In the genomic region with DNA sequence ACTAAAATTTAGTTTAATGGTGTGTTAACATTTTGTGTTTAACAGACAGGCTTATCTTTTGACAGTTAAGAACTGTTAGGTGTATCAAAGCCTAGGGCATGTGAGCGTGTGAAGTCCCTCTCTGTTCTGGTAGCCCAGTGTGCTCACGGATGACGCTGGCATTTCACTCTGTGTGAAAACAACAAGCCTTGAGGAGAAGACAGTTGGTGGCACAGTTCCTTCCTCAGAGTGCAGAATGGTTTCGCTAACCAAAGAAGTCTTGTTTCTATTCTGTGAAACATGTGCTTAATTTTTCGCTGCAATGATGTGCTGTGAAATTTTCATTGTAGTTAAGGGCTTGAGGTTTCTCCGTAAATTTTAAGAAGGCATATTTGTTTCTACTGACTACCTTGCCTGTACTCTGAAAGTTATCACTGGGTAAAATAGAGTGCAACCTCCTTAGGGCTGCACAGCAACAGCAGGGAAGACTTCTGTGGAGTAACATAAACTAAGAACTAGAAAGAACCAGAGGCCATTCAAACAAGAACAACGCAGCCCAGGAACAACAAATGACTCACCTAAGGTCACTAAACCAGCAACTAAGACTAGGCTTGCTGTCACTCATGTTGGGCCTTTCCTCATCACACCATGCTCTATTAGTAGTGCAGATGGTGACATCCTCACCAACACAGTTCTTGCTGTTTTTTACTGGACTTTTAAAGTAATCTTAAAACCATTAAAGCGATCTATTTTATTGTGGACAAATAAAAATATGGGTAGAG, we compare ENCODE assay signal across 9 cellular contexts. TPM values are rescaled to one million over a fixed set of nuclear protein-coding genes. Genes with fewer than 3 reads are reported as not detected.
DNase-seq lines count a peak whose midpoint lies in the region; ATAC-seq, FAIRE-seq and TF ChIP-seq lines count a peak whose summit lies in the region.
"Had no signal": no experiment of that assay in that cellular context is flagged by ENCODE, and none has a peak within 500 bp of the region (broad histone marks: within the 10 kb centered on the region; RNA-seq: fewer than 3 reads in every experiment).

No MANE protein-coding gene starts in this region.

- peak overlapping the region; percentile 88 for H3K27ac Mint-ChIP-seq in activated CD8-positive, alpha-beta memory T cell treated with anti-CD3 and anti-CD28 coated beads, Interleukin-2, amount 10 ng/mL, durations not matched to agents 7 days and 5 days
- peak overlapping the region; percentile 23 for H3K27ac Mint-ChIP-seq in astrocyte (ENCODE audit: unreplicated experiment)

- FAIRE-seq in astrocyte (lab: Jason Lieb, UNC) = no peak
- FAIRE-seq: endothelial cell of umbilical vein had no signal

- H3K9me3 Mint-ChIP-seq in activated CD8-positive, alpha-beta memory T cell treated with anti-CD3 and anti-CD28 coated beads, Interleukin-2, amount 10 ng/mL, durations not matched to agents 7 days and 5 days (ENCODE audit: low read depth) = peaks cover 3% of the 10 kb centered on the region
- H3K9me3 Mint-ChIP-seq in astrocyte (ENCODE audit: unreplicated experiment) = no peaks in the 10 kb centered on the region

- peaks cover 17% of the 10 kb centered on the region for H3K36me3 ChIP-seq in astrocyte (ENCODE audit: insufficient read depth, low read length)

- peaks cover 40% of the 10 kb centered on the region for H3K4me1 Mint-ChIP-seq in activated CD8-positive, alpha-beta memory T cell treated with anti-CD3 and anti-CD28 coated beads, Interleukin-2, amount 10 ng/mL, durations not matched to agents 7 days and 5 days
- H3K4me1 Mint-ChIP-seq in astrocyte (ENCODE audit: low read depth, unreplicated experiment) = peaks cover 15% of the 10 kb centered on the region

- no peaks in the 10 kb centered on the region for H3K79me2 ChIP-seq in astrocyte (ENCODE audit: insufficient read depth, low read length)

- no peak overlapping the region for H3K4me2 ChIP-seq in astrocyte (ENCODE audit: low read length)

- TF ChIP-seq CTCF in astrocyte (IDR thresholded peaks at IDR 0.05; ENCODE audit: insufficient read depth, low read depth, low read length) = no peak

- no peaks in the 10 kb centered on the region for H3K4me1 ChIP-seq in astrocyte (ENCODE audit: insufficient read depth, low read length)

- no peak overlapping the region for H3K9ac ChIP-seq in astrocyte (ENCODE audit: low read length)

- peaks cover 47% of the 10 kb centered on the region for H3K36me3 Mint-ChIP-seq in activated CD8-positive, alpha-beta memory T cell treated with anti-CD3 and anti-CD28 coated beads, Interleukin-2, amount 10 ng/mL, durations not matched to agents 7 days and 5 days
- peaks cover 12% of the 10 kb centered on the region for H3K36me3 Mint-ChIP-seq in astrocyte (ENCODE audit: low read depth, unreplicated experiment)

- H4K20me1 ChIP-seq in astrocyte (ENCODE audit: insufficient read depth, low read length) = peaks cover 19% of the 10 kb centered on the region

- H3K27ac ChIP-seq in astrocyte (ENCODE audit: low read depth, low read length) = no peak overlapping the region

- ATAC-seq in activated CD8-positive, alpha-beta memory T cell treated with anti-CD3 and anti-CD28 coated beads, Interleukin-2, amount 10 ng/mL, durations not matched to agents 7 days and 5 days = peak; percentile 74
- ATAC-seq in HG03103 (IDR thresholded peaks at IDR 0.05; ENCODE audit: low read depth, unreplicated experiment) = peak; percentile 78
- peak; percentile 38 for ATAC-seq in stimulated activated naive CD8-positive, alpha-beta T cell treated with anti-CD3 and anti-CD28 coated beads, Interleukin-15, Interleukin-2, amounts not matched to agents 100 U/mL and 50 U/mL, for 24 hours
- no peak for ATAC-seq in GM19328 (IDR thresholded peaks at IDR 0.05; ENCODE audit: unreplicated experiment)

- no peak for DNase-seq in activated CD8-positive, alpha-beta memory T cell treated with anti-CD3 and anti-CD28 coated beads, Interleukin-2, amount 10 ng/mL, durations not matched to agents 7 days and 5 days
- DNase-seq in activated CD8-positive, alpha-beta memory T cell treated with anti-CD3 and anti-CD28 coated beads, Interleukin-2, amount 50 U/mL, for 48 hours = no peak
- DNase-seq in astrocyte (ENCODE audit: low read depth) = no peak
- DNase-seq in stimulated activated naive CD8-positive, alpha-beta T cell treated with anti-CD3 and anti-CD28 coated beads, Interleukin-15, Interleukin-2, amounts not matched to agents 100 U/mL and 50 U/mL, for 24 hours = no peak
- DNase-seq in NOMO-1 (lab: John Stamatoyannopoulos, UW; ENCODE audit: unreplicated experiment in 2 of 2) = no peak
- DNase-seq in amniotic stem cell (lab: John Stamatoyannopoulos, UW) = no peak

- CTCF ChIA-PET in activated CD8-positive, alpha-beta memory T cell treated with anti-CD3 and anti-CD28 coated beads, Interleukin-2, amount 10 ng/mL, durations not matched to agents 7 days and 5 days (lab: Charles Lee) = no interaction called here

- H3K27me3 ChIP-seq in astrocyte (ENCODE audit: insufficient read depth, low read length) = no peaks in the 10 kb centered on the region

- H3K27me3 Mint-ChIP-seq in activated CD8-positive, alpha-beta memory T cell treated with anti-CD3 and anti-CD28 coated beads, Interleukin-2, amount 10 ng/mL, durations not matched to agents 7 days and 5 days = no peaks in the 10 kb centered on the region
- H3K27me3 Mint-ChIP-seq in astrocyte (ENCODE audit: low read depth, unreplicated experiment) = no peaks in the 10 kb centered on the region

- peak overlapping the region; percentile 39 for H3K4me3 Mint-ChIP-seq in activated CD8-positive, alpha-beta memory T cell treated with anti-CD3 and anti-CD28 coated beads, Interleukin-2, amount 10 ng/mL, durations not matched to agents 7 days and 5 days
- no peak overlapping the region for H3K4me3 Mint-ChIP-seq in astrocyte (ENCODE audit: unreplicated experiment)

- no peak overlapping the region for H2AFZ ChIP-seq in astrocyte (ENCODE audit: low read depth, low read length)

- H3K9me3 ChIP-seq in astrocyte (ENCODE audit: insufficient read depth, low read depth, low read length) = no peaks in the 10 kb centered on the region

- H3K4me3 ChIP-seq in astrocyte (ENCODE audit: insufficient read depth, low read depth, low read length) = no peak overlapping the region

RNA-seq across cellular contexts. Expression of a gene that starts 33.4 kb away (rescaled TPM):
- 100 to 1,000 TPM in 1 of 2 experiments, 10 to 100 TPM in 1; 85.0 to 102 TPM for total RNA-seq in activated CD8-positive, alpha-beta memory T cell treated with anti-CD3 and anti-CD28 coated beads, Interleukin-2, amount 10 ng/mL, durations not matched to agents 7 days and 5 days
- 54.8 and 58.5 TPM in 2 replicates for total RNA-seq in astrocyte
